ENCODE assay signal across 8 cellular contexts in genomic region chr2:175168564-175168945, GRCh38. TPM values are rescaled to one million over a fixed set of nuclear protein-coding genes. Genes with fewer than 3 reads are reported as not detected.
DNase-seq lines count a peak whose midpoint lies in the region; ATAC-seq and TF ChIP-seq lines count a peak whose summit lies in the region.

No MANE protein-coding gene starts in this region.

- peak overlapping the region; percentile 89 for H3K27ac ChIP-seq in A673 (ENCODE audit: low read depth, low read length, poor library complexity, severe bottlenecking)

- in situ Hi-C loops in astrocyte of the spinal cord (cut with HindIII; ENCODE audit: low sequenced_read_pairs), result no loop called here

- H3K9me3 ChIP-seq in A673 (ENCODE audit: low read depth, low read length, poor library complexity, severe bottlenecking) (no peaks in the 10 kb centered on the region), mononuclear cell (ENCODE audit: low read depth, low read length) (no peaks in the 10 kb centered on the region)

- H3K4me3 ChIP-seq in A673 (ENCODE audit: low read depth, low read length, poor library complexity, severe bottlenecking), result peak overlapping the region; percentile 89
- peak overlapping the region; percentile 100 for H3K4me3 ChIP-seq in astrocyte of the spinal cord (ENCODE audit: low read depth, low read length)
- H3K4me3 ChIP-seq in mononuclear cell (ENCODE audit: low read length), result peak overlapping the region; percentile 99

- H3K4me1 ChIP-seq in A673 (ENCODE audit: insufficient read depth, low read length, poor library complexity, severe bottlenecking) (peaks cover 18% of the 10 kb centered on the region), mononuclear cell (ENCODE audit: insufficient read depth, low read length) (peaks cover 19% of the 10 kb centered on the region)

- CTCF ChIA-PET in A673 (lab: Charles Lee), result interaction anchor here (0.5 kb wide), 1 partner anchor 159 kb away, joined by 3 read pairs; no protein-coding TSS in a partner anchor

- TF ChIP-seq CTCF in A673 (conservative IDR thresholded peaks at IDR 0.05; ENCODE audit: low read depth, low read length) (no peak), astrocyte of the spinal cord (IDR thresholded peaks at IDR 0.05; ENCODE audit: low read depth, low read length) (no peak)

- intact Hi-C loops in A673 (cut with micrococcal nuclease; ENCODE audit: unreplicated experiment), result no loop called here

- no peaks in the 10 kb centered on the region for H3K36me3 ChIP-seq in A673 (ENCODE audit: insufficient read depth, low read length, poor library complexity, severe bottlenecking)

- DNase-seq in A673 (ENCODE audit: low spot score) (no peak), astrocyte of the spinal cord (ENCODE audit: low read depth, low spot score) (no peak), SHP77 treated with DMSO at 0.1 percent for 48 hours (lab: John Stamatoyannopoulos, UW) (no peak), NCI-H345 (lab: John Stamatoyannopoulos, UW) (no peak), midbrain (lab: John Stamatoyannopoulos, UW) (no peak)

- POLR2A ChIA-PET in A673 (lab: Charles Lee; ENCODE audit: low non-redundant PET), result no interaction called here

- ATAC-seq in GM19035 (IDR thresholded peaks at IDR 0.05; ENCODE audit: unreplicated experiment), result peak; percentile 31
- peak; percentile 28 for ATAC-seq in HG03196 (IDR thresholded peaks at IDR 0.05; ENCODE audit: unreplicated experiment)

- TSS peak; percentile 94 for BruUV-seq in A673 (replicated peaks; lab: Mats Ljungman, UMichigan)

- H3K27me3 ChIP-seq in A673 (replicated peaks; ENCODE audit: insufficient read depth, low read depth, low read length, poor library complexity) (no peaks in the 10 kb centered on the region), mononuclear cell (ENCODE audit: insufficient read depth, low read length) (no peaks in the 10 kb centered on the region)

RNA-seq across cellular contexts. Expression of gene ATF2, which starts 0.6 kb away (rescaled TPM):
- total RNA-seq in A673 (2021), result 50.3 and 52.2 TPM in 2 replicates
- 96.2 TPM for total RNA-seq in mononuclear cell

RNA-seq across cellular contexts. Expression of gene ATP5MC3, which starts 13.0 kb away (rescaled TPM):
- total RNA-seq in A673 (2021) (385 and 389 TPM in 2 replicates), mononuclear cell (58.2 TPM)
